In the genomic region with DNA sequence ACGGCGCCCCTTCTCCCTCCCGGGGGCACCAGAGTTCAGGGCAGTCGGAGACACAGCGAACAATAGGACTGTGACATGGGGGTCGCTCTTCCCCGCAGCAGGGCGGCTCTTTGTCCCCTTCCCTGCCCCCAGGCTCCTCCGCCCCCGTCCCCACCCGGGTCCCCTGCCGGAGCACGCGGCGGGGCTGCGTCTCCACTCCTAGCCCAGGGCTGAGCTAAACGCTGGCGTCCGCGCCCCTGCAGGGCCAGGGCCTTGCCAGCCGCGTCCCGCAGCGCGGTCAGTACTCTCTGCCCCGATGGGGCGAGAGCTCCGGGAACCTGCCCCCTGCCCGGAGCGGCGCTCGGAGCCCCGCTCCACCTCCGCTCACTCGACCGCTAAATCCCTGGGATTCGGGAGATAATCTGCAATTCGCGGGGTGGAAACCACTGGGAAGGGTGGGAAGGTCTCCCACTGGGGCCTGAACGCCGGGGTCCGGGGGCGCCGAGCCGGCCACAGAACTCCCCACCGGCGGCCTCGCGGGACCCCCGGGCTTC, we compare ENCODE assay signal across 1 cellular context.
TF ChIP-seq lines count a peak whose summit lies in the region.

No MANE protein-coding gene starts in this region.

TF ChIP-seq in WTC11, 78 proteins besides CTCF, POLR2A, EP300 and RAD21 (continued from another document):
- TF ChIP-seq, protein P1, sequence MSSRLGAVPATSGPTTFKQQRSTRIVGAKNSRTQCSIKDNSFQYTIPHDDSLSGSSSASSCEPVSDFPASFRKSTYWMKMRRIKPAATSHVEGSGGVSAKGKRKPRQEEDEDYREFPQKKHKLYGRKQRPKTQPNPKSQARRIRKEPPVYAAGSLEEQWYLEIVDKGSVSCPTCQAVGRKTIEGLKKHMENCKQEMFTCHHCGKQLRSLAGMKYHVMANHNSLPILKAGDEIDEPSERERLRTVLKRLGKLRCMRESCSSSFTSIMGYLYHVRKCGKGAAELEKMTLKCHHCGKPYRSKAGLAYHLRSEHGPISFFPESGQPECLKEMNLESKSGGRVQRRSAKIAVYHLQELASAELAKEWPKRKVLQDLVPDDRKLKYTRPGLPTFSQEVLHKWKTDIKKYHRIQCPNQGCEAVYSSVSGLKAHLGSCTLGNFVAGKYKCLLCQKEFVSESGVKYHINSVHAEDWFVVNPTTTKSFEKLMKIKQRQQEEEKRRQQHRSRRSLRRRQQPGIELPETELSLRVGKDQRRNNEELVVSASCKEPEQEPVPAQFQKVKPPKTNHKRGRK (CRISPR knock-in tag; IDR thresholded peaks at IDR 0.05; ENCODE audit: borderline replicate concordance) = no peak
- TF ChIP-seq, protein P2, sequence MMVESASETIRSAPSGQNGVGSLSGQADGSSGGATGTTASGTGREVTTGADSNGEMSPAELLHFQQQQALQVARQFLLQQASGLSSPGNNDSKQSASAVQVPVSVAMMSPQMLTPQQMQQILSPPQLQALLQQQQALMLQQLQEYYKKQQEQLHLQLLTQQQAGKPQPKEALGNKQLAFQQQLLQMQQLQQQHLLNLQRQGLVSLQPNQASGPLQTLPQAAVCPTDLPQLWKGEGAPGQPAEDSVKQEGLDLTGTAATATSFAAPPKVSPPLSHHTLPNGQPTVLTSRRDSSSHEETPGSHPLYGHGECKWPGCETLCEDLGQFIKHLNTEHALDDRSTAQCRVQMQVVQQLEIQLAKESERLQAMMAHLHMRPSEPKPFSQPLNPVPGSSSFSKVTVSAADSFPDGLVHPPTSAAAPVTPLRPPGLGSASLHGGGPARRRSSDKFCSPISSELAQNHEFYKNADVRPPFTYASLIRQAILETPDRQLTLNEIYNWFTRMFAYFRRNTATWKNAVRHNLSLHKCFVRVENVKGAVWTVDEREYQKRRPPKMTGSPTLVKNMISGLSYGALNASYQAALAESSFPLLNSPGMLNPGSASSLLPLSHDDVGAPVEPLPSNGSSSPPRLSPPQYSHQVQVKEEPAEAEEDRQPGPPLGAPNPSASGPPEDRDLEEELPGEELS (CRISPR knock-in tag; IDR thresholded peaks at IDR 0.05) = peak; percentile 34; the same call in 1 of the 2 replicates
- TF ChIP-seq KAT7 (CRISPR knock-in tag; IDR thresholded peaks at IDR 0.05; ENCODE audit: borderline replicate concordance) = 0 out of 2 replicates have a peak, but pooled peaks have one; percentile 75
- no peak for TF ChIP-seq JUN (CRISPR knock-in tag; IDR thresholded peaks at IDR 0.05)
- TF ChIP-seq, protein P3, sequence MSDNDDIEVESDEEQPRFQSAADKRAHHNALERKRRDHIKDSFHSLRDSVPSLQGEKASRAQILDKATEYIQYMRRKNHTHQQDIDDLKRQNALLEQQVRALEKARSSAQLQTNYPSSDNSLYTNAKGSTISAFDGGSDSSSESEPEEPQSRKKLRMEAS (CRISPR knock-in tag; IDR thresholded peaks at IDR 0.05) = no peak
- no peak for TF ChIP-seq ZNF138 (CRISPR knock-in tag; conservative IDR thresholded peaks at IDR 0.05)
- TF ChIP-seq ZNF423 (CRISPR knock-in tag; IDR thresholded peaks at IDR 0.05) = peak; percentile 47; the same call in 1 of the 2 replicates
- TF ChIP-seq, protein P4, sequence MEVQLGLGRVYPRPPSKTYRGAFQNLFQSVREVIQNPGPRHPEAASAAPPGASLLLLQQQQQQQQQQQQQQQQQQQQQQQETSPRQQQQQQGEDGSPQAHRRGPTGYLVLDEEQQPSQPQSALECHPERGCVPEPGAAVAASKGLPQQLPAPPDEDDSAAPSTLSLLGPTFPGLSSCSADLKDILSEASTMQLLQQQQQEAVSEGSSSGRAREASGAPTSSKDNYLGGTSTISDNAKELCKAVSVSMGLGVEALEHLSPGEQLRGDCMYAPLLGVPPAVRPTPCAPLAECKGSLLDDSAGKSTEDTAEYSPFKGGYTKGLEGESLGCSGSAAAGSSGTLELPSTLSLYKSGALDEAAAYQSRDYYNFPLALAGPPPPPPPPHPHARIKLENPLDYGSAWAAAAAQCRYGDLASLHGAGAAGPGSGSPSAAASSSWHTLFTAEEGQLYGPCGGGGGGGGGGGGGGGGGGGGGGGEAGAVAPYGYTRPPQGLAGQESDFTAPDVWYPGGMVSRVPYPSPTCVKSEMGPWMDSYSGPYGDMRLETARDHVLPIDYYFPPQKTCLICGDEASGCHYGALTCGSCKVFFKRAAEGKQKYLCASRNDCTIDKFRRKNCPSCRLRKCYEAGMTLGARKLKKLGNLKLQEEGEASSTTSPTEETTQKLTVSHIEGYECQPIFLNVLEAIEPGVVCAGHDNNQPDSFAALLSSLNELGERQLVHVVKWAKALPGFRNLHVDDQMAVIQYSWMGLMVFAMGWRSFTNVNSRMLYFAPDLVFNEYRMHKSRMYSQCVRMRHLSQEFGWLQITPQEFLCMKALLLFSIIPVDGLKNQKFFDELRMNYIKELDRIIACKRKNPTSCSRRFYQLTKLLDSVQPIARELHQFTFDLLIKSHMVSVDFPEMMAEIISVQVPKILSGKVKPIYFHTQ (CRISPR knock-in tag; IDR thresholded peaks at IDR 0.05) = no peak
- TF ChIP-seq TEAD1 (CRISPR knock-in tag; IDR thresholded peaks at IDR 0.05) = no peak
- no peak for TF ChIP-seq GABPB1 (CRISPR knock-in tag; IDR thresholded peaks at IDR 0.05)
- TF ChIP-seq, protein P5, sequence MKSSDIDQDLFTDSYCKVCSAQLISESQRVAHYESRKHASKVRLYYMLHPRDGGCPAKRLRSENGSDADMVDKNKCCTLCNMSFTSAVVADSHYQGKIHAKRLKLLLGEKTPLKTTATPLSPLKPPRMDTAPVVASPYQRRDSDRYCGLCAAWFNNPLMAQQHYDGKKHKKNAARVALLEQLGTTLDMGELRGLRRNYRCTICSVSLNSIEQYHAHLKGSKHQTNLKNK (CRISPR knock-in tag; IDR thresholded peaks at IDR 0.05) = no peak
- TF ChIP-seq CREM (CRISPR knock-in tag; IDR thresholded peaks at IDR 0.05) = no peak
- TF ChIP-seq ESRRA (CRISPR knock-in tag; IDR thresholded peaks at IDR 0.05; ENCODE audit: borderline replicate concordance) = no peak
